ENCODE assay signal across 1 cellular context in the genomic region with DNA sequence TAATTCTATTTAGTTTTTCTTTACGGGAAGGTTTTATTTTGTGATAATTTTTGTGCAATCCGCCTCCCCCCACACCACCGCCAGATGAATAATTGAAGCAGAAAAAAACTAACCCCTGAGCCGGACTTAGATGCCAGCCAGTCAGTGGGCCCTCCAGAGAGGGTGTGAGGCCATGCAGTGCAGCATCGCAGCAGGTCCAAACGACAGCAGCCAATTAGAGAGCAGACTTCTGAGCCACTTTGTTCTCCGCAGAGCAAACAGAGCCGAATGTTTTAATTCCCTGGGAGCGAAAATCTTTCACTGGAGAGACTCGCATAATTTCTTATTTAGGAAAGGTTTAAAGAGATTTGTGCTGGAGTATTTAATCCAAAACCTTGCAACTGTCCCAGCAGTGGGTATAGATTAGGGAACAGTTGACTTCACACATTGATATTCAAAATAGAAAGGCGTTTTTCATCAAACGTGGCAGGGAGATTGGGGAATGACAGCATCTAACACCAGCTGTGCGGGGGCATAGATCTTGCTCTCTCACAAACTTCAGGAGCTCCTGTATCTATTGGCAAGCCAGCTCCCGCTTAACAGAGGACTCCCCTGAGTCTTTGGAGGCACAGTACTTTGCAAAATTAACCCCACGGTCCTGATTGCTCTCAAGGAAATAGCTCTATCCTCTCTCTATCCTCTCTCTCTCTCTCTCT.
A peak's percentile ranks its signal among the peaks of the same experiment; 100 is the strongest.
TF ChIP-seq lines count a peak whose summit lies in the region.

No MANE protein-coding gene starts in this region.

TF ChIP-seq in HEK293, 187 proteins besides CTCF, POLR2A, EP300 and RAD21 (continued from another document):
- 0 out of 2 replicates have a peak, but pooled peaks have one; percentile 45 for TF ChIP-seq INSM2 (tag by site-specific recombination; IDR thresholded peaks at IDR 0.05)
- no peak for TF ChIP-seq ZNF433 (tag by site-specific recombination; IDR thresholded peaks at IDR 0.05; ENCODE audit: low read depth)
- no peak; the same call in 1 of the 2 replicates for TF ChIP-seq ZBTB17 (tag by site-specific recombination; IDR thresholded peaks at IDR 0.05)
- no peak for TF ChIP-seq SALL2 (tag by site-specific recombination; IDR thresholded peaks at IDR 0.05; ENCODE audit: borderline replicate concordance)
- peak; percentile 48 for TF ChIP-seq GLIS1 (tag by site-specific recombination; IDR thresholded peaks at IDR 0.05)
- TF ChIP-seq MEIS1 (CRISPR knock-in tag; IDR thresholded peaks at IDR 0.05; ENCODE audit: borderline replicate concordance) = no peak
- 0 out of 2 replicates have a peak, but pooled peaks have one; percentile 24 for TF ChIP-seq ZNF629 (tag by site-specific recombination; IDR thresholded peaks at IDR 0.05)
- peak; percentile 88 for TF ChIP-seq OSR2 (tag by site-specific recombination; IDR thresholded peaks at IDR 0.05)
- peak; percentile 100 for TF ChIP-seq ZNF596 (tag by site-specific recombination; IDR thresholded peaks at IDR 0.05)
- no peak for TF ChIP-seq ZNF146 (tag by site-specific recombination; IDR thresholded peaks at IDR 0.05)
- TF ChIP-seq, protein P1, sequence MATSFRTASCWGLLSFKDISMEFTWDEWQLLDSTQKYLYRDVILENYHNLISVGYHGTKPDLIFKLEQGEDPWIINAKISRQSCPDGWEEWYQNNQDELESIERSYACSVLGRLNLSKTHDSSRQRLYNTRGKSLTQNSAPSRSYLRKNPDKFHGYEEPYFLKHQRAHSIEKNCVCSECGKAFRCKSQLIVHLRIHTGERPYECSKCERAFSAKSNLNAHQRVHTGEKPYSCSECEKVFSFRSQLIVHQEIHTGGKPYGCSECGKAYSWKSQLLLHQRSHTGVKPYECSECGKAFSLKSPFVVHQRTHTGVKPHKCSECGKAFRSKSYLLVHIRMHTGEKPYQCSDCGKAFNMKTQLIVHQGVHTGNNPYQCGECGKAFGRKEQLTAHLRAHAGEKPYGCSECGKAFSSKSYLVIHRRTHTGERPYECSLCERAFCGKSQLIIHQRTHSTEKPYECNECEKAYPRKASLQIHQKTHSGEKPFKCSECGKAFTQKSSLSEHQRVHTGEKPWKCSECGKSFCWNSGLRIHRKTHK (tag by site-specific recombination; IDR thresholded peaks at IDR 0.05) = no peak
- TF ChIP-seq TSHZ1 (tag by site-specific recombination; IDR thresholded peaks at IDR 0.05; ENCODE audit: borderline replicate concordance) = peak; percentile 11; the same call in 1 of the 2 replicates
- no peak for TF ChIP-seq ZNF362 (tag by site-specific recombination; IDR thresholded peaks at IDR 0.05)
- TF ChIP-seq ZBTB44 (tag by site-specific recombination; IDR thresholded peaks at IDR 0.05) = peak; percentile 17; the same call in 1 of the 2 replicates
- no peak for TF ChIP-seq ZNF677 (tag by site-specific recombination; IDR thresholded peaks at IDR 0.05)
- TF ChIP-seq ZNF664 (tag by site-specific recombination; IDR thresholded peaks at IDR 0.05) = peak; percentile 47; the same call in 1 of the 2 replicates
- TF ChIP-seq ZNF670 (tag by site-specific recombination; IDR thresholded peaks at IDR 0.05; ENCODE audit: low read depth) = no peak
- no peak for TF ChIP-seq SETDB1 (IDR thresholded peaks at IDR 0.05; ENCODE audit: insufficient read length, low read length)
- TF ChIP-seq ZBTB1 (tag by site-specific recombination; IDR thresholded peaks at IDR 0.05) = no peak
- peak; percentile 83 for TF ChIP-seq ZFP69B (tag by site-specific recombination; IDR thresholded peaks at IDR 0.05)
- TF ChIP-seq, protein P2, sequence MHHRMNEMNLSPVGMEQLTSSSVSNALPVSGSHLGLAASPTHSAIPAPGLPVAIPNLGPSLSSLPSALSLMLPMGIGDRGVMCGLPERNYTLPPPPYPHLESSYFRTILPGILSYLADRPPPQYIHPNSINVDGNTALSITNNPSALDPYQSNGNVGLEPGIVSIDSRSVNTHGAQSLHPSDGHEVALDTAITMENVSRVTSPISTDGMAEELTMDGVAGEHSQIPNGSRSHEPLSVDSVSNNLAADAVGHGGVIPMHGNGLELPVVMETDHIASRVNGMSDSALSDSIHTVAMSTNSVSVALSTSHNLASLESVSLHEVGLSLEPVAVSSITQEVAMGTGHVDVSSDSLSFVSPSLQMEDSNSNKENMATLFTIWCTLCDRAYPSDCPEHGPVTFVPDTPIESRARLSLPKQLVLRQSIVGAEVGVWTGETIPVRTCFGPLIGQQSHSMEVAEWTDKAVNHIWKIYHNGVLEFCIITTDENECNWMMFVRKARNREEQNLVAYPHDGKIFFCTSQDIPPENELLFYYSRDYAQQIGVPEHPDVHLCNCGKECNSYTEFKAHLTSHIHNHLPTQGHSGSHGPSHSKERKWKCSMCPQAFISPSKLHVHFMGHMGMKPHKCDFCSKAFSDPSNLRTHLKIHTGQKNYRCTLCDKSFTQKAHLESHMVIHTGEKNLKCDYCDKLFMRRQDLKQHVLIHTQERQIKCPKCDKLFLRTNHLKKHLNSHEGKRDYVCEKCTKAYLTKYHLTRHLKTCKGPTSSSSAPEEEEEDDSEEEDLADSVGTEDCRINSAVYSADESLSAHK (tag by site-specific recombination; IDR thresholded peaks at IDR 0.05) = 0 out of 2 replicates have a peak, but pooled peaks have one; percentile 57
- TF ChIP-seq ZNF785 (tag by site-specific recombination; IDR thresholded peaks at IDR 0.05) = 0 out of 2 replicates have a peak, but pooled peaks have one; percentile 68
- TF ChIP-seq ZNF416 (tag by site-specific recombination; IDR thresholded peaks at IDR 0.05) = 0 out of 2 replicates have a peak, but pooled peaks have one; percentile 47
